1 cellular context compared by ENCODE assay signal in genomic region chr6:149925253-149925973, GRCh38.
TF ChIP-seq lines count a peak whose summit lies in the region.

No MANE protein-coding gene starts in this region.

TF ChIP-seq in GM12878, 131 proteins besides CTCF, POLR2A, EP300 and RAD21:
- no peak for TF ChIP-seq BRCA1 (IDR thresholded peaks at IDR 0.05; ENCODE audit: low read depth, low read length)
- no peak for TF ChIP-seq EZH2 (IDR thresholded peaks at IDR 0.05; ENCODE audit: borderline replicate concordance, control insufficient read depth, low read depth, low read length)
- no peak for TF ChIP-seq JUND (IDR thresholded peaks at IDR 0.05; ENCODE audit: low read depth, low read length)
- TF ChIP-seq LARP7 (IDR thresholded peaks at IDR 0.05), result no peak
- TF ChIP-seq IKZF2 (IDR thresholded peaks at IDR 0.05), result no peak
